11 cellular contexts compared by ENCODE assay signal in the genomic region with DNA sequence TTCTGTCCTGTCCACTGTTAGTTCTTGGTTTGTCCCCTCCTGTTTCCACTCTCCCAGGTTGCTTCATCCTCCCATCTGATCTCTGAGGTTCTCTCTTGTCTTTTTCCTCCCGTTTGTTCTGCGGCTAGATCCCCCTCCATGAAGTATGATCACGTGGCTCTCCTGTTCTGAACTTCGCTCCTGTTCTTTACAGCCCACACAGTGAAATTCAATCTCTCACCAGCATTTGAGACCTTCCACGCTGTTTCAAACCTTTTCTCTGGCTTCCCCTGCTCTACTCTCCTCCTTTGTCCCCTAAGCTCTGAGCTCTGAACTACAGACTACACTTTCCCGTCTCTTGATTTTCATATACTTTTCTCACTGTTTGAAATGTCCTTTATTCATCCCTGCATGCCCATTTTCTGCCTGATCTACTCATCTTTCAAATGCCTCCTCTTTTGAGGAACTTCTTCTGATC.
A peak's percentile ranks its signal among the peaks of the same experiment; 100 is the strongest.
DNase-seq lines count a peak whose midpoint lies in the region; ATAC-seq and TF ChIP-seq lines count a peak whose summit lies in the region.
"Had no signal": no experiment of that assay in that cellular context is flagged by ENCODE, and none has a peak within 500 bp of the region (broad histone marks: within the 10 kb centered on the region; RNA-seq: fewer than 3 reads in every experiment).

No MANE protein-coding gene starts in this region.

- H3K9me3 Mint-ChIP-seq in progenitor cell of endocrine pancreas (ENCODE audit: low read depth): no peaks in the 10 kb centered on the region
- H3K9me3 Mint-ChIP-seq in activated CD8-positive, alpha-beta T cell treated with anti-CD3 and anti-CD28 coated beads for 36 hours: no peaks in the 10 kb centered on the region

- ATAC-seq in RWPE2 (ENCODE audit: low read depth): no peak
- no peak for ATAC-seq in activated CD8-positive, alpha-beta T cell treated with anti-CD3 and anti-CD28 coated beads for 36 hours
- ATAC-seq: Panc1 had no signal

- H3K27ac ChIP-seq in HEK293 (ENCODE audit: extremely low read depth, low read depth, low read length) (peak overlapping the region; percentile 14; the same call in 1 of the 2 replicates), RWPE2 (ENCODE audit: poor library complexity, severe bottlenecking) (peak overlapping the region; percentile 50)
- H3K27ac ChIP-seq: sigmoid colon had no signal

- POLR2A ChIA-PET in HEK293 (lab: Yijun Ruan, JAX): no interaction called here
- POLR2A ChIA-PET in activated CD8-positive, alpha-beta T cell treated with anti-CD3 and anti-CD28 coated beads for 36 hours (lab: Charles Lee): no interaction called here

- intact Hi-C loops in activated CD8-positive, alpha-beta T cell treated with anti-CD3 and anti-CD28 coated beads for 36 hours (cut with micrococcal nuclease): no loop called here

- H3K27ac Mint-ChIP-seq in progenitor cell of endocrine pancreas: peak overlapping the region; percentile 57
- H3K27ac Mint-ChIP-seq in activated CD8-positive, alpha-beta T cell treated with anti-CD3 and anti-CD28 coated beads for 36 hours: no peak overlapping the region

- H3K27me3 Mint-ChIP-seq in progenitor cell of endocrine pancreas: no peaks in the 10 kb centered on the region
- H3K27me3 Mint-ChIP-seq in activated CD8-positive, alpha-beta T cell treated with anti-CD3 and anti-CD28 coated beads for 36 hours: peaks cover 10% of the 10 kb centered on the region

- TF ChIP-seq CTCF in HEK293 (tag by site-specific recombination; IDR thresholded peaks at IDR 0.05) (no peak), RWPE2 (IDR thresholded peaks at IDR 0.05; ENCODE audit: poor library complexity, severe bottlenecking) (no peak), progenitor cell of endocrine pancreas (IDR thresholded peaks at IDR 0.05; ENCODE audit: unreplicated experiment) (no peak)
- no peak for TF ChIP-seq CTCF in activated CD8-positive, alpha-beta T cell treated with anti-CD3 and anti-CD28 coated beads for 36 hours (IDR thresholded peaks at IDR 0.05)

- no peaks in the 10 kb centered on the region for H3K27me3 ChIP-seq in RWPE2 (ENCODE audit: insufficient read depth, poor library complexity, severe bottlenecking)
- H3K27me3 ChIP-seq: sigmoid colon had no signal

- H3K9me3 ChIP-seq in HEK293 (ENCODE audit: control insufficient read depth, insufficient read depth, low read depth, low read length) (no peaks in the 10 kb centered on the region), RWPE2 (ENCODE audit: severe bottlenecking) (no peaks in the 10 kb centered on the region)
- H3K9me3 ChIP-seq: sigmoid colon had no signal

- no peak for DNase-seq in RWPE2 (ENCODE audit: low spot score)
- peak; percentile 20 for DNase-seq in glomerular visceral epithelial cell (ENCODE audit: extremely low spot score)
- DNase-seq in progenitor cell of endocrine pancreas (ENCODE audit: low spot score, unreplicated experiment): no peak
- DNase-seq in NCI-H446 (lab: John Stamatoyannopoulos, UW): no peak
- no peak for DNase-seq in erythroblast (lab: John Stamatoyannopoulos, UW)
- no peak for DNase-seq in activated naive CD4-positive, alpha-beta T cell treated with Interleukin-2 at 50 U/mL for 16 hours
- no peak for DNase-seq in activated CD8-positive, alpha-beta T cell treated with anti-CD3 and anti-CD28 coated beads for 36 hours
- DNase-seq: activated effector memory CD4-positive, alpha-beta T cell treated with anti-CD3 and anti-CD28 coated beads, Interleukin-2, amount 50 U/mL, for 16 hours; sigmoid colon had no signal

- CTCF ChIA-PET in HEK293 (lab: Yijun Ruan, JAX): interaction anchor here (1.1 kb wide), 1 partner anchor 68 kb away, joined by 3 read pairs; no protein-coding TSS in a partner anchor
- CTCF ChIA-PET in activated CD8-positive, alpha-beta T cell treated with anti-CD3 and anti-CD28 coated beads for 36 hours (lab: Charles Lee): no interaction called here

- H3K36me3 Mint-ChIP-seq in progenitor cell of endocrine pancreas (ENCODE audit: insufficient read depth): no peaks in the 10 kb centered on the region
- H3K36me3 Mint-ChIP-seq in activated CD8-positive, alpha-beta T cell treated with anti-CD3 and anti-CD28 coated beads for 36 hours (ENCODE audit: low read depth): no peaks in the 10 kb centered on the region

- H3K4me1 Mint-ChIP-seq in progenitor cell of endocrine pancreas (ENCODE audit: low read depth): peaks cover 23% of the 10 kb centered on the region
- no peaks in the 10 kb centered on the region for H3K4me1 Mint-ChIP-seq in activated CD8-positive, alpha-beta T cell treated with anti-CD3 and anti-CD28 coated beads for 36 hours (ENCODE audit: low read depth)

- H3K4me3 ChIP-seq in HEK293 (ENCODE audit: low read depth, low read length) (no peak overlapping the region; the same call in 1 of the 2 replicates), RWPE2 (ENCODE audit: severe bottlenecking) (no peak overlapping the region)
- H3K4me3 ChIP-seq: sigmoid colon had no signal

- no peak for TF ChIP-seq POLR2A in erythroblast (IDR thresholded peaks at IDR 0.05; ENCODE audit: low read length)

- peak overlapping the region; percentile 25 for H3K4me3 Mint-ChIP-seq in progenitor cell of endocrine pancreas (ENCODE audit: low read depth)
- H3K4me3 Mint-ChIP-seq in activated CD8-positive, alpha-beta T cell treated with anti-CD3 and anti-CD28 coated beads for 36 hours: no peak overlapping the region

- no peaks in the 10 kb centered on the region for H3K36me3 ChIP-seq in HEK293 (ENCODE audit: control insufficient read depth in 2 of 2, insufficient read depth in 1 of 2, low read length in 2 of 2)
- H3K36me3 ChIP-seq in RWPE2 (ENCODE audit: low read depth): no peaks in the 10 kb centered on the region
- H3K36me3 ChIP-seq: sigmoid colon had no signal

- H3K4me1 ChIP-seq in HEK293 (ENCODE audit: control insufficient read depth, insufficient read depth, low read length): peaks cover 12% of the 10 kb centered on the region; the same call in 1 of the 2 replicates
- peaks cover 39% of the 10 kb centered on the region for H3K4me1 ChIP-seq in RWPE2 (ENCODE audit: insufficient read depth, poor library complexity, severe bottlenecking)

TF ChIP-seq in HEK293, 187 proteins besides CTCF, POLR2A, EP300 and RAD21 (continues in another document):
- TF ChIP-seq ZNF398 (tag by site-specific recombination; IDR thresholded peaks at IDR 0.05): peak; percentile 93
- TF ChIP-seq ZFHX2 (tag by site-specific recombination; conservative IDR thresholded peaks at IDR 0.05): peak; percentile 60; the same call in 1 of the 2 replicates
- TF ChIP-seq MZF1 (tag by site-specific recombination; IDR thresholded peaks at IDR 0.05; ENCODE audit: borderline replicate concordance): peak; percentile 94
- peak; percentile 99 for TF ChIP-seq ZNF600 (tag by site-specific recombination; IDR thresholded peaks at IDR 0.05)
- TF ChIP-seq GLIS1 (tag by site-specific recombination; IDR thresholded peaks at IDR 0.05): peak; percentile 60
- TF ChIP-seq PATZ1 (tag by site-specific recombination; IDR thresholded peaks at IDR 0.05): peak; percentile 26; the same call in 1 of the 2 replicates
- TF ChIP-seq PRDM1 (tag by site-specific recombination; IDR thresholded peaks at IDR 0.05): peak; percentile 48
- no peak for TF ChIP-seq ZNF426 (tag by site-specific recombination; IDR thresholded peaks at IDR 0.05)
- TF ChIP-seq ZNF530 (tag by site-specific recombination; IDR thresholded peaks at IDR 0.05; ENCODE audit: low read depth): no peak
- TF ChIP-seq ZNF514 (tag by site-specific recombination; IDR thresholded peaks at IDR 0.05): no peak
- no peak for TF ChIP-seq ZNF610 (tag by site-specific recombination; IDR thresholded peaks at IDR 0.05; ENCODE audit: borderline replicate concordance)
- peak; percentile 79 for TF ChIP-seq ZNF366 (tag by site-specific recombination; conservative IDR thresholded peaks at IDR 0.05)
- 0 out of 2 replicates have a peak, but pooled peaks have one; percentile 14 for TF ChIP-seq SP7 (tag by site-specific recombination; IDR thresholded peaks at IDR 0.05)
- peak; percentile 13; the same call in 1 of the 2 replicates for TF ChIP-seq ZXDB (tag by site-specific recombination; IDR thresholded peaks at IDR 0.05)
- no peak for TF ChIP-seq ZNF621 (tag by site-specific recombination; IDR thresholded peaks at IDR 0.05)
